8 cellular contexts compared by ENCODE assay signal in genomic region chr2:233976690-233977294, GRCh38. TPM values are rescaled to one million over a fixed set of nuclear protein-coding genes. Genes with fewer than 3 reads are reported as not detected.
A peak's percentile ranks its signal among the peaks of the same experiment; 100 is the strongest.
DNase-seq lines count a peak whose midpoint lies in the region; ATAC-seq and TF ChIP-seq lines count a peak whose summit lies in the region.

No MANE protein-coding gene starts in this region.

- H3K36me3 Mint-ChIP-seq in activated naive CD4-positive, alpha-beta T cell treated with anti-CD3 and anti-CD28 coated beads, Interleukin-2, amount 50 U/mL, for 72 hours, result no peaks in the 10 kb centered on the region

- no peak overlapping the region for H3K4me3 ChIP-seq in WI38 (ENCODE audit: low read depth, low read length)

- no peak overlapping the region for H3K27ac Mint-ChIP-seq in activated naive CD4-positive, alpha-beta T cell treated with anti-CD3 and anti-CD28 coated beads, Interleukin-2, amount 50 U/mL, for 72 hours

- peak in 1 of 2 donors; percentile 22 for DNase-seq in activated naive CD4-positive, alpha-beta T cell treated with anti-CD3 and anti-CD28 coated beads, Interleukin-2, amount 50 U/mL, for 72 hours (ENCODE audit: low spot score in 2 of 2)
- DNase-seq in activated naive CD4-positive, alpha-beta T cell (lab: John Stamatoyannopoulos, UW), result no peak
- DNase-seq in NAMALWA (ENCODE audit: low spot score) (peak; percentile 46), hepatic stellate cell (ENCODE audit: low spot score) (peak; percentile 53)
- DNase-seq in stimulated activated naive CD8-positive, alpha-beta T cell treated with anti-CD3 and anti-CD28 coated beads, Interleukin-15, Interleukin-2, amounts not matched to agents 100 U/mL and 50 U/mL, for 24 hours, result no peak
- no peak for DNase-seq in activated CD4-positive, CD25-positive, alpha-beta regulatory T cell treated with anti-CD3 and anti-CD28 coated beads, Interleukin-2, amount 50 U/mL, for 72 hours

- peak; percentile 13 for TF ChIP-seq CTCF in WI38 (IDR thresholded peaks at IDR 0.05; ENCODE audit: low read depth, low read length)

- H3K9me3 Mint-ChIP-seq in activated naive CD4-positive, alpha-beta T cell treated with anti-CD3 and anti-CD28 coated beads, Interleukin-2, amount 50 U/mL, for 72 hours, result no peaks in the 10 kb centered on the region

- ATAC-seq in activated naive CD4-positive, alpha-beta T cell treated with anti-CD3 and anti-CD28 coated beads, Interleukin-2, amount 50 U/mL, for 72 hours, result peak; percentile 34 to 42
- peak; percentile 38 for ATAC-seq in stimulated activated naive CD8-positive, alpha-beta T cell treated with anti-CD3 and anti-CD28 coated beads, Interleukin-15, Interleukin-2, amounts not matched to agents 100 U/mL and 50 U/mL, for 24 hours
- ATAC-seq in activated CD4-positive, CD25-positive, alpha-beta regulatory T cell treated with anti-CD3 and anti-CD28 coated beads, Interleukin-2, amount 50 U/mL, for 24 hours, result no peak

RNA-seq across cellular contexts. Expression of gene TRPM8, which starts 59.6 kb away (rescaled TPM):
- total RNA-seq in activated naive CD4-positive, alpha-beta T cell treated with anti-CD3 and anti-CD28 coated beads, Interleukin-2, amount 50 U/mL, for 72 hours, result not detected

Comparison
In these comparisons a context has a peak if more than half of its experiments do, and no peak if none do; other contexts are left out.
1. ATAC-seq: peak in activated naive CD4-positive, alpha-beta T cell treated with anti-CD3 and anti-CD28 coated beads, Interleukin-2, amount 50 U/mL, for 72 hours (2 of 2) and stimulated activated naive CD8-positive, alpha-beta T cell treated with anti-CD3 and anti-CD28 coated beads, Interleukin-15, Interleukin-2, amounts not matched to agents 100 U/mL and 50 U/mL, for 24 hours (single experiment); none in activated CD4-positive, CD25-positive, alpha-beta regulatory T cell treated with anti-CD3 and anti-CD28 coated beads, Interleukin-2, amount 50 U/mL, for 24 hours (0 of 2).
2. DNase-seq: peak in NAMALWA (single experiment) and hepatic stellate cell (single experiment); none in activated naive CD4-positive, alpha-beta T cell (0 of 4), stimulated activated naive CD8-positive, alpha-beta T cell treated with anti-CD3 and anti-CD28 coated beads, Interleukin-15, Interleukin-2, amounts not matched to agents 100 U/mL and 50 U/mL, for 24 hours (single experiment) and activated CD4-positive, CD25-positive, alpha-beta regulatory T cell treated with anti-CD3 and anti-CD28 coated beads, Interleukin-2, amount 50 U/mL, for 72 hours (single experiment).